ENCODE assay signal across 21 cellular contexts in genomic region chr3:38986901-38987300, GRCh38.
"Had no signal": no experiment of that assay in that cellular context is flagged by ENCODE, and none has a peak within 500 bp of the region (broad histone marks: within the 10 kb centered on the region; RNA-seq: fewer than 3 reads in every experiment).

No MANE protein-coding gene starts in this region.

- H3K27me3 ChIP-seq: brain microvascular endothelial cell, thyroid gland had no signal

- FAIRE-seq: endometrium, frontal cortex, kidney had no signal

- H3K27ac ChIP-seq: esophagus squamous epithelium, thyroid gland had no signal

- DNase-seq: activated CD4-positive, alpha-beta T cell treated with anti-CD3 and anti-CD28 coated beads, Interleukin-2, amount 10 ng/mL, durations not matched to agents 7 days and 5 days; activated CD8-positive, alpha-beta memory T cell treated with anti-CD3 and anti-CD28 coated beads, Interleukin-2, amount 50 U/mL, for 4 hours; activated effector memory CD4-positive, alpha-beta T cell treated with Interleukin-2 at 50 U/mL for 16 hours; activated naive CD4-positive, alpha-beta T cell treated with anti-CD3 and anti-CD28 coated beads, Interleukin-2, amount 50 U/mL, for 16 hours; activated T-cell treated with anti-CD3 and anti-CD28 coated beads, Interleukin-2, amount 50 U/mL, for 4 hours; aorta; brain microvascular endothelial cell; cortex of kidney; esophagus squamous epithelium; kidney; midbrain; posterior cingulate gyrus; stimulated activated CD4-positive, alpha-beta T cell treated with anti-CD3 and anti-CD28 coated beads, Interleukin-12 subunit alpha, Interleukin-12 subunit beta, amount 100 ng/mL, for 4 hours; stimulated activated CD4-positive, alpha-beta T cell treated with anti-CD3 and anti-CD28 coated beads, Interleukin-2, amount 100 ng/mL, for 24 hours; stimulated activated naive CD4-positive, alpha-beta T cell treated with Interleukin-2 at 50 U/mL for 16 hours; thyroid gland had no signal

- H3K4me3 ChIP-seq: esophagus squamous epithelium, lung, thyroid gland had no signal

- H3K9me3 ChIP-seq: esophagus squamous epithelium, thyroid gland had no signal

- ATAC-seq: activated CD4-positive, CD25-positive, alpha-beta regulatory T cell treated with anti-CD3 and anti-CD28 coated beads, Interleukin-2, amount 50 U/mL, for 24 hours; activated T-cell treated with anti-CD3 and anti-CD28 coated beads, Interleukin-2, amount 50 U/mL, for 4 hours; left lobe of liver had no signal

- H3K4me1 ChIP-seq: esophagus squamous epithelium, thyroid gland had no signal

- H3K36me3 ChIP-seq: brain microvascular endothelial cell, esophagus squamous epithelium, thyroid gland had no signal
